ENCODE assay signal across 19 cellular contexts in the genomic region with DNA sequence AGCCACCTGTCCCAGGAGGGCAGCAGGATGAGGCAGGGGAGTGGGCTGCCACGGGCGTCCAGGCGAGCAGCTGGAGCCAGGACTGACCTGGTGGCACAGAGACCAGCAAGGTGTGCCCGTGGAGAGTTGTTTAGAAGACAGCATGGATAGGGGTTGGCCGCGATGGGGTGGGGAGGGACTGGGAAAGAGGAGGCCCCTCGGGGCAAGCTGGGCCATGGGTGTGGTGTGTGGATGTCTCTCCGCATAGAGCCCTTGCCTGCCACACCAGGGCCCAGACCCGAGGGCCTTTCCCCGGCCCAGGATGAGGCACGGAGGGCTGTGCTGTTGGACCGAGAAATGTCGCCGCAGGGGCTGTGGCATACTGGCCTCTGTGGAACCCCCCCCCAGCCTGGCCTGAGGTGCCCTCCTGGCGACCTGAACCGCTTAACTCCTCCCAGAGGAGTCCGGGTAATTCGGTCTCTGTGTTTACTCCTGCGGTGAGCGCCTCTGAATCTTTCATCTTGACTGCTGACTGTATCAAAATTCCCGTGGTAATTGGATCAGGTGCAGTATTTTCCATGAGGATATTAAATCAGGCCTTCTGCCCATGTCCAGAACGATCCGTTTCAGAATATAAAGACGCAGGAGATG. TPM values are rescaled to one million over a fixed set of nuclear protein-coding genes. Genes with fewer than 3 reads are reported as not detected.
"Had no signal": no experiment of that assay in that cellular context is flagged by ENCODE, and none has a peak within 500 bp of the region (broad histone marks: within the 10 kb centered on the region; RNA-seq: fewer than 3 reads in every experiment).

No MANE protein-coding gene starts in this region.

- H3K4me1 ChIP-seq: psoas muscle, sigmoid colon, suprapubic skin had no signal

- H3K9me3 Mint-ChIP-seq: activated T-helper 2 cell treated with anti-CD3 and anti-CD28 coated beads, Interferon-gamma antibody, Interleukin-2, Interleukin-4, amounts not matched to agents 10 μg/mL and 5 μg/mL and 100 μg/mL, durations not matched to agents 14 hours and 24 hours and 36 hours; natural killer cell treated with Interleukin-12 subunit alpha and Interleukin-12 subunit beta and Interleukin-15 and Interleukin-18, amount 100 ng/mL, for 72 hours; stimulated activated naive CD8-positive, alpha-beta T cell treated with anti-CD3 and anti-CD28 coated beads, Interleukin-15, Interleukin-2, amounts not matched to agents 100 ng/mL and 50 ng/mL, for 24 hours had no signal

- H3K27ac ChIP-seq: epithelial cell of prostate, psoas muscle, sigmoid colon, spleen, suprapubic skin had no signal

- ATAC-seq: natural killer cell treated with Interleukin-12 subunit alpha and Interleukin-12 subunit beta and Interleukin-15 and Interleukin-18, amount 100 ng/mL, for 72 hours; psoas muscle had no signal

- H3K4me3 Mint-ChIP-seq: natural killer cell treated with Interleukin-12 subunit alpha and Interleukin-12 subunit beta and Interleukin-15 and Interleukin-18, amount 100 ng/mL, for 72 hours; stimulated activated naive CD8-positive, alpha-beta T cell treated with anti-CD3 and anti-CD28 coated beads, Interleukin-15, Interleukin-2, amounts not matched to agents 100 ng/mL and 50 ng/mL, for 24 hours had no signal

- H3K27me3 Mint-ChIP-seq: stimulated activated naive CD8-positive, alpha-beta T cell treated with anti-CD3 and anti-CD28 coated beads, Interleukin-15, Interleukin-2, amounts not matched to agents 100 ng/mL and 50 ng/mL, for 24 hours had no signal

- H3K4me3 ChIP-seq: psoas muscle, sigmoid colon, spleen, suprapubic skin had no signal

- H3K36me3 Mint-ChIP-seq: natural killer cell treated with Interleukin-12 subunit alpha and Interleukin-12 subunit beta and Interleukin-15 and Interleukin-18, amount 100 ng/mL, for 72 hours had no signal

- DNase-seq: activated CD4-positive, alpha-beta T cell treated with anti-CD3 and anti-CD28 coated beads, Interleukin-2, amount 50 U/mL, for 48 hours; activated naive CD4-positive, alpha-beta T cell treated with anti-CD3 and anti-CD28 coated beads, Interleukin-2, amount 50 U/mL, for 16 hours; activated T-cell treated with anti-CD3 and anti-CD28 coated beads, Interleukin-2, amount 50 U/mL, for 1 hour; dermis blood vessel endothelial cell; foreskin melanocyte; kidney glomerular epithelial cell; mesenchymal stem cell; psoas muscle; sigmoid colon; spleen; T-helper 9 cell; trophoblast cell had no signal

- FAIRE-seq: astrocyte had no signal

- H3K9me3 ChIP-seq: psoas muscle, sigmoid colon, spleen, suprapubic skin had no signal

- H3K27ac Mint-ChIP-seq: activated T-helper 2 cell treated with anti-CD3 and anti-CD28 coated beads, Interferon-gamma antibody, Interleukin-2, Interleukin-4, amounts not matched to agents 10 μg/mL and 5 μg/mL and 100 μg/mL, durations not matched to agents 14 hours and 24 hours and 36 hours; natural killer cell treated with Interleukin-12 subunit alpha and Interleukin-12 subunit beta and Interleukin-15 and Interleukin-18, amount 100 ng/mL, for 72 hours; stimulated activated naive CD8-positive, alpha-beta T cell treated with anti-CD3 and anti-CD28 coated beads, Interleukin-15, Interleukin-2, amounts not matched to agents 100 ng/mL and 50 ng/mL, for 24 hours had no signal

- H3K36me3 ChIP-seq: sigmoid colon, spleen, suprapubic skin had no signal

RNA-seq across cellular contexts. Expression of a gene that starts 22.5 kb away (rescaled TPM):
- total RNA-seq: activated T-helper 2 cell treated with anti-CD3 and anti-CD28 coated beads, Interferon-gamma antibody, Interleukin-2, Interleukin-4, amounts not matched to agents 10 μg/mL and 5 μg/mL and 100 μg/mL, durations not matched to agents 14 hours and 24 hours and 36 hours; natural killer cell treated with Interleukin-12 subunit alpha and Interleukin-12 subunit beta and Interleukin-15 and Interleukin-18, amount 100 ng/mL, for 72 hours had no signal

RNA-seq across cellular contexts. Expression of a gene that starts 47.4 kb away (rescaled TPM):
- total RNA-seq: activated T-helper 2 cell treated with anti-CD3 and anti-CD28 coated beads, Interferon-gamma antibody, Interleukin-2, Interleukin-4, amounts not matched to agents 10 μg/mL and 5 μg/mL and 100 μg/mL, durations not matched to agents 14 hours and 24 hours and 36 hours; liver; natural killer cell treated with Interleukin-12 subunit alpha and Interleukin-12 subunit beta and Interleukin-15 and Interleukin-18, amount 100 ng/mL, for 72 hours; psoas muscle; suprapubic skin had no signal
- polyA plus RNA-seq: liver had no signal
